ENCODE assay signal across 8 cellular contexts in genomic region chr17:58658804-58659713, GRCh38. TPM values are rescaled to one million over a fixed set of nuclear protein-coding genes. Genes with fewer than 3 reads are reported as not detected.
DNase-seq lines count a peak whose midpoint lies in the region; ATAC-seq, FAIRE-seq and TF ChIP-seq lines count a peak whose summit lies in the region.

No MANE protein-coding gene starts in this region.

- no peaks in the 10 kb centered on the region for H3K9me2 ChIP-seq in hepatocyte (replicated peaks; ENCODE audit: insufficient read depth)

- H3K27me3 Mint-ChIP-seq in T-helper 2 cell treated with Interferon-gamma antibody and Interleukin-4, amounts not matched to agents 5 μg/mL and 100 μg/mL, for 36 hours (ENCODE audit: low read depth) = peaks cover 6% of the 10 kb centered on the region

- no peak for TF ChIP-seq CTCF in hepatocyte (IDR thresholded peaks at IDR 0.05; ENCODE audit: poor library complexity)

- peaks cover 3% of the 10 kb centered on the region for H3K9me3 Mint-ChIP-seq in T-helper 2 cell treated with Interferon-gamma antibody and Interleukin-4, amounts not matched to agents 5 μg/mL and 100 μg/mL, for 36 hours

- H3K27me3 ChIP-seq in hepatocyte (no peaks in the 10 kb centered on the region), rectal smooth muscle tissue (ENCODE audit: control insufficient read depth, insufficient read depth, low read length) (no peaks in the 10 kb centered on the region), aorta (ENCODE audit: control insufficient read depth in 1 of 2, insufficient read depth in 2 of 2, low read length in 1 of 2) (peaks cover 0 to 2% of the 10 kb centered on the region in 2 donors)

- peak overlapping the region; percentile 75 for H3K4me3 Mint-ChIP-seq in T-helper 2 cell treated with Interferon-gamma antibody and Interleukin-4, amounts not matched to agents 5 μg/mL and 100 μg/mL, for 36 hours

- H3K36me3 ChIP-seq in hepatocyte (replicated peaks; ENCODE audit: insufficient read depth, low read depth) (no peaks in the 10 kb centered on the region), rectal smooth muscle tissue (ENCODE audit: control insufficient read depth, insufficient read depth, low read length) (no peaks in the 10 kb centered on the region), aorta (ENCODE audit: control insufficient read depth in 1 of 2, insufficient read depth in 2 of 2, low read length in 1 of 2) (no peaks in the 10 kb centered on the region)

- no peaks in the 10 kb centered on the region for H3K79me2 ChIP-seq in hepatocyte

- H3K4me1 ChIP-seq in hepatocyte (ENCODE audit: insufficient read depth) (no peaks in the 10 kb centered on the region), rectal smooth muscle tissue (ENCODE audit: control insufficient read depth, insufficient read depth, low read length) (no peaks in the 10 kb centered on the region), aorta (ENCODE audit: control insufficient read depth in 1 of 2, insufficient read depth in 2 of 2, low read length in 2 of 2) (no peaks in the 10 kb centered on the region)

- peak; percentile 100 for TF ChIP-seq POLR2A in GM12892 (IDR thresholded peaks at IDR 0.05; ENCODE audit: low read depth, low read length)

- H3K27ac Mint-ChIP-seq in T-helper 2 cell treated with Interferon-gamma antibody and Interleukin-4, amounts not matched to agents 5 μg/mL and 100 μg/mL, for 36 hours = peak overlapping the region; percentile 97

- intact Hi-C loops in aorta (cut with DNase I) = no loop called here

- no peaks in the 10 kb centered on the region for H4K20me1 ChIP-seq in hepatocyte (ENCODE audit: insufficient read depth, poor library complexity, severe bottlenecking)

- H3K4me1 Mint-ChIP-seq in T-helper 2 cell treated with Interferon-gamma antibody and Interleukin-4, amounts not matched to agents 5 μg/mL and 100 μg/mL, for 36 hours (ENCODE audit: low read depth) = peaks cover 22% of the 10 kb centered on the region

- 1% methylated on average over 38 of the region's 38 CpGs for WGBS in hepatocyte (ENCODE audit: low lambda C conversion rate, missing lambda C conversion rate)
- WGBS in aorta, 2 donors = 1 to 2% methylated on average over 38 of the region's 38 CpGs

- ATAC-seq in HG02840 (IDR thresholded peaks at IDR 0.05; ENCODE audit: low FRiP score, unreplicated experiment) (peak; percentile 56), aorta (ENCODE audit: low FRiP score) (peak; percentile 93)

- H3K27ac ChIP-seq in hepatocyte (peak overlapping the region; percentile 79), rectal smooth muscle tissue (ENCODE audit: low read depth, low read length) (peak overlapping the region; percentile 88), aorta (ENCODE audit: low read depth in 1 of 2, low read length in 2 of 2) (peak overlapping the region in 1 of 2 donors; percentile 39)

- H3K9ac ChIP-seq in rectal smooth muscle tissue (ENCODE audit: low read length) = peak overlapping the region; percentile 66

- H3K4me3 ChIP-seq in hepatocyte = peak overlapping the region; percentile 3
- H3K4me3 ChIP-seq in rectal smooth muscle tissue (ENCODE audit: low read length) = peak overlapping the region; percentile 44
- H3K4me3 ChIP-seq in aorta (ENCODE audit: low read length in 2 of 2) = peak overlapping the region in 1 of 2 donors; percentile 54

- no peaks in the 10 kb centered on the region for H3K36me3 Mint-ChIP-seq in T-helper 2 cell treated with Interferon-gamma antibody and Interleukin-4, amounts not matched to agents 5 μg/mL and 100 μg/mL, for 36 hours (ENCODE audit: low read depth)

- peak overlapping the region; percentile 69 for H3K4me2 ChIP-seq in hepatocyte

- peak; percentile 54 for DNase-seq in GM12892 (ENCODE audit: insufficient read length)
- peak; percentile 51 for DNase-seq in NCI-H1694 treated with DMSO at 0.1 percent for 48 hours (lab: John Stamatoyannopoulos, UW)
- DNase-seq in T-helper 2 cell treated with Interferon-gamma antibody and Interleukin-4, amounts not matched to agents 5 μg/mL and 100 μg/mL, for 36 hours (ENCODE audit: low spot score) = peak; percentile 78
- peak; percentile 96 for DNase-seq in astrocyte of the hippocampus (ENCODE audit: low read depth, low spot score)
- peak; percentile 89 for DNase-seq in hepatocyte (ENCODE audit: low spot score)
- peak in 1 of 2 donors; percentile 73 for DNase-seq in aorta

- H3K9me3 ChIP-seq in hepatocyte (ENCODE audit: low read depth) = no peaks in the 10 kb centered on the region
- no peaks in the 10 kb centered on the region for H3K9me3 ChIP-seq in aorta (ENCODE audit: control insufficient read depth, low read length)

- peak; percentile 38 for FAIRE-seq in GM12892 (lab: Jason Lieb, UNC)

- peak overlapping the region; percentile 31 for H2AFZ ChIP-seq in hepatocyte

RNA-seq across cellular contexts. Expression of gene TEX14, which starts 32.8 kb away (rescaled TPM):
- polyA plus RNA-seq in GM12892 (2012; ENCODE audit: missing spikeins) = 0.89 TPM
- total RNA-seq in hepatocyte = 0.04 and 0.07 TPM in 2 replicates
- polyA plus RNA-seq in hepatocyte = 0.05 TPM in 1 of 2 replicates, not detected in the other
- under 1 TPM; 0.16 to 0.24 TPM for total RNA-seq in aorta
- under 1 TPM in 1 of 2 donors, not detected in 1; 0.18 TPM for polyA plus RNA-seq in aorta

RNA-seq across cellular contexts. Expression of gene RAD51C, which starts 33.3 kb away (rescaled TPM):
- 84.1 TPM for polyA plus RNA-seq in GM12892 (2012; ENCODE audit: missing spikeins)
- 16.3 and 19.2 TPM in 2 replicates for total RNA-seq in hepatocyte
- 41.6 and 46.9 TPM in 2 replicates for polyA plus RNA-seq in hepatocyte
- 10 to 100 TPM; 21.0 to 25.0 TPM for total RNA-seq in aorta
- 10 to 100 TPM; 20.0 to 37.6 TPM for polyA plus RNA-seq in aorta
